ENCODE assay signal across 1 cellular context in the genomic region with DNA sequence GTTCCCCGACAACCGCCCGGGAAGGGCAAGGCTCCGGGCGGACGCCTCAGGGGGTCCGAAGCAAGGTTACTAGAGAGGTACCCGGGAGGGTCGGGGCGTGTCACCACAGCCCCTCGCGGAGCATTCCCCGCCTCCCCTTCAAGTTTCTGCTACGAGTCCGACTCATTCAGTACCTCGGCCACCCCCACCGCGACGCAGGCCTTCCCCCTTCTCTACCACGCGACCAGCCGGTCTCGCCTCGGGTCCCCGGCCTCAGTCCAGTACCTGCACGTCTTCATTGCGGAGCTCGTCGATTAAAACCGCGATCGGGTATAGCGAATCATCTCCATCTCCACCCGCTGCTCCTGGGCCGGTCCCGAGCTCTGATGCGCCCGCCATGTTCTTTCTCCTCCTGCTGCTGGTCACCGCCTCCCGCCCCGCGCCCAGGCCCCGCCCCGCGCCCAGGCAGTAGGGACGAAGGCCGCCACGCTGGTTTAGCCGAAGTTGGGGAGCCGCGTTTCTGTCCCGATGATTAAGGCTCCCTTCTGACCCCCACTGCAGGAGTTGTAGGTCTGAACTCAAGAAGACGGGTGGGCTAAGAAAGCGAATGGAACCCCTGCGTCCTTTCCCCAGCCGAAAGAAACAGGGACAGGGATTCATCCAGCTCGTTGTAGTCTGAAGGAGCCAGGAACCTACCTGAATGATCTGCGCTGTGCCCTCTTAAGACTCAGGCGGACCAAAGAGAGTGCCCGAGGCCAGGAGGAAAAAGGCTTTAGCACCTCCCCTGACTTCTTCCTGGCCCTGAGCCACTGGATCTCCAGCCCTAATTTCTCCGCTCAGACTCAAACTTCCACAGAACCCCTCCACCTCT.
TF ChIP-seq lines count a peak whose summit lies in the region.

TSS of gene PPP2R1B (minus strand) at position 406 of the 850 bp plus-strand sequence. CDS start at position 378, 28 bp downstream.

TF ChIP-seq in HepG2, 621 proteins besides CTCF, POLR2A, EP300 and RAD21 (continued from another document and continues in another):
- no peak for TF ChIP-seq IRF2 (CRISPR knock-in tag; IDR thresholded peaks at IDR 0.05)
- no peak for TF ChIP-seq ZNF841 (CRISPR knock-in tag; IDR thresholded peaks at IDR 0.05; ENCODE audit: borderline replicate concordance)
- TF ChIP-seq TGIF2 (CRISPR knock-in tag; IDR thresholded peaks at IDR 0.05), result 0 out of 2 replicates have a peak, but pooled peaks have one; percentile 20
- peak; percentile 58 for TF ChIP-seq ZNF407 (CRISPR knock-in tag; IDR thresholded peaks at IDR 0.05; ENCODE audit: not compliant biosample characterization)
- TF ChIP-seq, protein P1, sequence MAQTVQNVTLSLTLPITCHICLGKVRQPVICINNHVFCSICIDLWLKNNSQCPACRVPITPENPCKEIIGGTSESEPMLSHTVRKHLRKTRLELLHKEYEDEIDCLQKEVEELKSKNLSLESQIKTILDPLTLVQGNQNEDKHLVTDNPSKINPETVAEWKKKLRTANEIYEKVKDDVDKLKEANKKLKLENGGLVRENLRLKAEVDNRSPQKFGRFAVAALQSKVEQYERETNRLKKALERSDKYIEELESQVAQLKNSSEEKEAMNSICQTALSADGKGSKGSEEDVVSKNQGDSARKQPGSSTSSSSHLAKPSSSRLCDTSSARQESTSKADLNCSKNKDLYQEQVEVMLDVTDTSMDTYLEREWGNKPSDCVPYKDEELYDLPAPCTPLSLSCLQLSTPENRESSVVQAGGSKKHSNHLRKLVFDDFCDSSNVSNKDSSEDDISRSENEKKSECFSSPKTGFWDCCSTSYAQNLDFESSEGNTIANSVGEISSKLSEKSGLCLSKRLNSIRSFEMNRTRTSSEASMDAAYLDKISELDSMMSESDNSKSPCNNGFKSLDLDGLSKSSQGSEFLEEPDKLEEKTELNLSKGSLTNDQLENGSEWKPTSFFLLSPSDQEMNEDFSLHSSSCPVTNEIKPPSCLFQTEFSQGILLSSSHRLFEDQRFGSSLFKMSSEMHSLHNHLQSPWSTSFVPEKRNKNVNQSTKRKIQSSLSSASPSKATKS (CRISPR knock-in tag; IDR thresholded peaks at IDR 0.05), result no peak
- TF ChIP-seq ZNF101 (CRISPR knock-in tag; IDR thresholded peaks at IDR 0.05; ENCODE audit: borderline replicate concordance, low read depth), result no peak
- TF ChIP-seq NFIB (CRISPR knock-in tag; IDR thresholded peaks at IDR 0.05; ENCODE audit: borderline replicate concordance), result no peak
- no peak for TF ChIP-seq ZNF136 (CRISPR knock-in tag; IDR thresholded peaks at IDR 0.05; ENCODE audit: low read depth)
- TF ChIP-seq HNF4G (IDR thresholded peaks at IDR 0.05; ENCODE audit: borderline replicate concordance, low read depth, low read length), result no peak
- TF ChIP-seq HNF4G (CRISPR knock-in tag; IDR thresholded peaks at IDR 0.05; ENCODE audit: borderline replicate concordance, low read depth), result no peak
- TF ChIP-seq, protein P2, sequence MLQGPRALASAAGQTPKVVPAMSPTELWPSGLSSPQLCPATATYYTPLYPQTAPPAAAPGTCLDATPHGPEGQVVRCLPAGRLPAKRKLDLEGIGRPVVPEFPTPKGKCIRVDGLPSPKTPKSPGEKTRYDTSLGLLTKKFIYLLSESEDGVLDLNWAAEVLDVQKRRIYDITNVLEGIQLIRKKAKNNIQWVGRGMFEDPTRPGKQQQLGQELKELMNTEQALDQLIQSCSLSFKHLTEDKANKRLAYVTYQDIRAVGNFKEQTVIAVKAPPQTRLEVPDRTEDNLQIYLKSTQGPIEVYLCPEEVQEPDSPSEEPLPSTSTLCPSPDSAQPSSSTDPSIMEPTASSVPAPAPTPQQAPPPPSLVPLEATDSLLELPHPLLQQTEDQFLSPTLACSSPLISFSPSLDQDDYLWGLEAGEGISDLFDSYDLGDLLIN (CRISPR knock-in tag; IDR thresholded peaks at IDR 0.05; ENCODE audit: borderline replicate concordance), result 0 out of 2 replicates have a peak, but pooled peaks have one; percentile 39
- TF ChIP-seq SMAD3 (CRISPR knock-in tag; IDR thresholded peaks at IDR 0.05), result 0 out of 2 replicates have a peak, but pooled peaks have one; percentile 39
- no peak for TF ChIP-seq GLMP (CRISPR knock-in tag; IDR thresholded peaks at IDR 0.05; ENCODE audit: borderline replicate concordance)
- TF ChIP-seq ZMYM3 (CRISPR knock-in tag; IDR thresholded peaks at IDR 0.05), result peak; percentile 38; the same call in 1 of the 2 replicates
- TF ChIP-seq, protein P3, sequence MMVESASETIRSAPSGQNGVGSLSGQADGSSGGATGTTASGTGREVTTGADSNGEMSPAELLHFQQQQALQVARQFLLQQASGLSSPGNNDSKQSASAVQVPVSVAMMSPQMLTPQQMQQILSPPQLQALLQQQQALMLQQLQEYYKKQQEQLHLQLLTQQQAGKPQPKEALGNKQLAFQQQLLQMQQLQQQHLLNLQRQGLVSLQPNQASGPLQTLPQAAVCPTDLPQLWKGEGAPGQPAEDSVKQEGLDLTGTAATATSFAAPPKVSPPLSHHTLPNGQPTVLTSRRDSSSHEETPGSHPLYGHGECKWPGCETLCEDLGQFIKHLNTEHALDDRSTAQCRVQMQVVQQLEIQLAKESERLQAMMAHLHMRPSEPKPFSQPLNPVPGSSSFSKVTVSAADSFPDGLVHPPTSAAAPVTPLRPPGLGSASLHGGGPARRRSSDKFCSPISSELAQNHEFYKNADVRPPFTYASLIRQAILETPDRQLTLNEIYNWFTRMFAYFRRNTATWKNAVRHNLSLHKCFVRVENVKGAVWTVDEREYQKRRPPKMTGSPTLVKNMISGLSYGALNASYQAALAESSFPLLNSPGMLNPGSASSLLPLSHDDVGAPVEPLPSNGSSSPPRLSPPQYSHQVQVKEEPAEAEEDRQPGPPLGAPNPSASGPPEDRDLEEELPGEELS (CRISPR knock-in tag; IDR thresholded peaks at IDR 0.05), result no peak
- peak; percentile 23; the same call in 1 of the 2 replicates for TF ChIP-seq KLF6 (CRISPR knock-in tag; IDR thresholded peaks at IDR 0.05)
- TF ChIP-seq PPARG (CRISPR knock-in tag; conservative IDR thresholded peaks at IDR 0.05), result no peak
- TF ChIP-seq ARID5B (CRISPR knock-in tag; IDR thresholded peaks at IDR 0.05), result no peak; the same call in 1 of the 2 replicates
- no peak for TF ChIP-seq NONO (IDR thresholded peaks at IDR 0.05)
- TF ChIP-seq NONO (CRISPR knock-in tag; conservative IDR thresholded peaks at IDR 0.05), result no peak; the same call in 1 of the 2 replicates
- no peak for TF ChIP-seq ELF4 (CRISPR knock-in tag; IDR thresholded peaks at IDR 0.05; ENCODE audit: borderline replicate concordance)
- no peak for TF ChIP-seq TFDP1 (CRISPR knock-in tag; IDR thresholded peaks at IDR 0.05; ENCODE audit: borderline replicate concordance)
- no peak for TF ChIP-seq MAFK (conservative IDR thresholded peaks at IDR 0.05 in 1 of 2, IDR thresholded peaks at IDR 0.05 in 1 of 2; ENCODE audit: low read length in 2 of 2)
- no peak; the same call in 1 of the 2 replicates for TF ChIP-seq ZNF800 (CRISPR knock-in tag; IDR thresholded peaks at IDR 0.05)
- TF ChIP-seq NBN (conservative IDR thresholded peaks at IDR 0.05), result no peak
